Comparison of ENCODE assay signal across 10 cellular contexts in the genomic region with DNA sequence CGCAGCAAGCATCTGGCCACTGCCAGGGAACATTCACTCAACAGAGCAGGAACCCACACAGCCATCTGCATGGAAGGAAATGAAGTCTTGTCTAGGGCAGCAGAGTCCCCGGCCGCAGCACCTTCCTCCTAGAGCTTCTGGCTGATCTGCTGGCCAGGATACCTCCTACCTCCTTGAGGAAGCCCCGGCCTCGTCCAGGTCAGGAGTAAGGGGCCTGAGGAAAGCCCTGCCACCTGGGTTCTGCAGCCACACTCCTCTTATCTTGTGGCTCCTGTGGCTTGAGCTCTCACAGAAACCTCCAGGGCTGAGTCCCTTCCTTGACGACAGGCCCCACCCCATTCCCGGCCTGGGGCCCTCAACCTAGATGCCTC. TPM values are rescaled to one million over a fixed set of nuclear protein-coding genes. Genes with fewer than 3 reads are reported as not detected.
DNase-seq lines count a peak whose midpoint lies in the region; ATAC-seq and TF ChIP-seq lines count a peak whose summit lies in the region.
"Not testable (repeated sequence)": the region's sequence is repeated elsewhere in the genome, so short reads cannot be mapped to it uniquely, and the experiment has no call there.
"Had no signal": no experiment of that assay in that cellular context is flagged by ENCODE, and none has a peak within 500 bp of the region (broad histone marks: within the 10 kb centered on the region; RNA-seq: fewer than 3 reads in every experiment).

No MANE protein-coding gene starts in this region.

- peak; percentile 40 for ATAC-seq in Panc1
- ATAC-seq in activated CD8-positive, alpha-beta memory T cell treated with anti-CD3 and anti-CD28 coated beads, Interleukin-2, amount 10 ng/mL, durations not matched to agents 7 days and 5 days: peak; percentile 12
- ATAC-seq in heart left ventricle: peak in 2 of 4 donors; percentile 8 to 38
- ATAC-seq in upper lobe of left lung (ENCODE audit: low FRiP score in 2 of 2): peak; percentile 1 to 26

- H3K4me2 ChIP-seq in mammary epithelial cell (ENCODE audit: insufficient read depth, low read depth, low read length): not testable (repeated sequence)

- CTCF ChIA-PET in Panc1 (lab: Charles Lee): interaction anchor here (0.6 kb wide), 2 partner anchors 37 to 267 kb away, joined by 4 to 5 read pairs; no protein-coding TSS in a partner anchor
- CTCF ChIA-PET in activated CD8-positive, alpha-beta memory T cell treated with anti-CD3 and anti-CD28 coated beads, Interleukin-2, amount 10 ng/mL, durations not matched to agents 7 days and 5 days (lab: Charles Lee): interaction anchor here (0.8 to 4.7 kb wide), 13 partner anchors 9 to 93 kb away, joined by 3 to 18 read pairs (median 5); no protein-coding TSS in a partner anchor
- CTCF ChIA-PET in mammary epithelial cell (lab: Charles Lee; ENCODE audit: low non-redundant PET): interaction anchor here (0.6 to 0.7 kb wide), 3 partner anchors 12 to 267 kb away, joined by 3 to 7 read pairs (median 7); no protein-coding TSS in a partner anchor

- H3K27me3 ChIP-seq in Panc1 (ENCODE audit: control insufficient read depth, insufficient read depth, low read length); mammary epithelial cell (ENCODE audit: insufficient read depth, low read length); heart left ventricle; mucosa of stomach (ENCODE audit: control insufficient read depth, insufficient read depth, low read length); upper lobe of left lung: not testable (repeated sequence)

- H3K79me2 ChIP-seq in mammary epithelial cell (ENCODE audit: insufficient read depth, low read length): not testable (repeated sequence)

- not testable (repeated sequence) for TF ChIP-seq CTCF in Panc1 (IDR thresholded peaks at IDR 0.05); mammary epithelial cell (conservative IDR thresholded peaks at IDR 0.05 in 1 of 2, IDR thresholded peaks at IDR 0.05 in 1 of 2; ENCODE audit: extremely low read depth in 1 of 2, insufficient read depth in 1 of 2, low read depth in 1 of 2, low read length in 2 of 2); heart left ventricle (IDR thresholded peaks at IDR 0.05); upper lobe of left lung (IDR thresholded peaks at IDR 0.05)

- intact Hi-C loops in Panc1 (cut with micrococcal nuclease; ENCODE audit: unreplicated experiment) (loop anchor here (5.0 kb wide), 1 partner anchor 48 kb away; no protein-coding TSS in a partner anchor), mammary epithelial cell (cut with micrococcal nuclease) (loop anchor here (5.0 kb wide), 1 partner anchor 233 kb away; no protein-coding TSS in a partner anchor), heart left ventricle (cut with DNase I) (loop anchor here in 6 of 10 donors (5.0 to 10.0 kb wide), 6 partner anchors 48 to 238 kb away; no protein-coding TSS in a partner anchor)

- not testable (repeated sequence) for H3K9me3 ChIP-seq in Panc1 (ENCODE audit: control insufficient read depth, insufficient read depth, low read depth, low read length); mammary epithelial cell (replicated peaks; ENCODE audit: insufficient read depth, low read length); heart left ventricle; mucosa of stomach (ENCODE audit: control insufficient read depth, low read length); upper lobe of left lung

- not testable (repeated sequence) for H4K20me1 ChIP-seq in mammary epithelial cell (ENCODE audit: insufficient read depth, low read length)

- H3K27ac ChIP-seq in Panc1 (ENCODE audit: low read length); mammary epithelial cell (ENCODE audit: insufficient read depth, low read depth, low read length): not testable (repeated sequence)
- H3K27ac ChIP-seq in heart left ventricle: peak overlapping the region in 11 of 12 donors; percentile 67 to 88 (median 82)
- H3K27ac ChIP-seq in skin epidermis: peak overlapping the region in 20 of 21 experiments; percentile 21 to 86 (median 78)
- H3K27ac ChIP-seq in upper lobe of left lung: peak overlapping the region; percentile 82 to 91 (median 86)

- not testable (repeated sequence) for H3K4me1 ChIP-seq in Panc1 (ENCODE audit: control insufficient read depth, insufficient read depth, low read length); mammary epithelial cell (ENCODE audit: insufficient read depth, low read length)
- H3K4me1 ChIP-seq in heart left ventricle (peaks cover 0 to 38% (median 9%) of the 10 kb centered on the region in 12 donors), mucosa of stomach (ENCODE audit: control insufficient read depth, insufficient read depth, low read length) (peaks cover 15% of the 10 kb centered on the region), upper lobe of left lung (peaks cover 14 to 34% (median 25%) of the 10 kb centered on the region in 4 donors)

- not testable (repeated sequence) for H3K9ac ChIP-seq in mammary epithelial cell (ENCODE audit: insufficient read depth, low read length)
- H3K9ac ChIP-seq in mucosa of stomach (ENCODE audit: low read length): peak overlapping the region; percentile 62

- not testable (repeated sequence) for BruUV-seq in Panc1 (replicated peaks; lab: Mats Ljungman, UMichigan); mammary epithelial cell (replicated peaks; lab: Mats Ljungman, UMichigan)

- H3K4me3 ChIP-seq in Panc1 (ENCODE audit: low read depth in 2 of 2, low read length in 2 of 2); mammary epithelial cell (replicated peaks in 1 of 3; ENCODE audit: insufficient read depth in 1 of 3, low read depth in 2 of 3, low read length in 3 of 3); mucosa of stomach (ENCODE audit: low read length): not testable (repeated sequence)
- peak overlapping the region in 4 of 12 donors; percentile 35 to 54 (median 49) for H3K4me3 ChIP-seq in heart left ventricle
- H3K4me3 ChIP-seq in skin epidermis: peak overlapping the region in 2 of 7 experiments; percentile 22 to 32
- H3K4me3 ChIP-seq in upper lobe of left lung: peak overlapping the region in 2 of 4 donors; percentile 30 to 36

- H3K27ac Mint-ChIP-seq in activated CD8-positive, alpha-beta memory T cell treated with anti-CD3 and anti-CD28 coated beads, Interleukin-2, amount 10 ng/mL, durations not matched to agents 7 days and 5 days: peak overlapping the region; percentile 96

- 75% methylated on average over 2 of the region's 7 CpGs for WGBS in mammary epithelial cell (ENCODE audit: low coverage, missing lambda C conversion rate)
- 51 to 67% (median 62%) methylated on average over 5 to 7 of the region's 7 CpGs; no CpG with 5 or more reads in 1 of the 4 donors for WGBS in heart left ventricle, 4 donors
- 20 to 46% methylated on average over 1 to 5 of the region's 7 CpGs for WGBS in upper lobe of left lung, 2 donors

- not testable (repeated sequence) for H3K9me3 Mint-ChIP-seq in activated CD8-positive, alpha-beta memory T cell treated with anti-CD3 and anti-CD28 coated beads, Interleukin-2, amount 10 ng/mL, durations not matched to agents 7 days and 5 days (ENCODE audit: low read depth)

- H3K4me3 Mint-ChIP-seq in activated CD8-positive, alpha-beta memory T cell treated with anti-CD3 and anti-CD28 coated beads, Interleukin-2, amount 10 ng/mL, durations not matched to agents 7 days and 5 days: peak overlapping the region; percentile 63

- dilution Hi-C loops in mammary epithelial cell (cut with HindIII; ENCODE audit: low sequenced_read_pairs): not testable (repeated sequence)

- H3K36me3 ChIP-seq in Panc1 (ENCODE audit: control insufficient read depth, insufficient read depth, low read length); mammary epithelial cell (ENCODE audit: insufficient read depth, low read length); mucosa of stomach (ENCODE audit: control insufficient read depth, insufficient read depth, low read length); upper lobe of left lung: not testable (repeated sequence)
- peaks cover 0 to 13% (median 0%) of the 10 kb centered on the region in 9 donors for H3K36me3 ChIP-seq in heart left ventricle

- H2AFZ ChIP-seq in mammary epithelial cell (ENCODE audit: low read depth, low read length): peak overlapping the region; percentile 90

- H3K36me3 Mint-ChIP-seq in activated CD8-positive, alpha-beta memory T cell treated with anti-CD3 and anti-CD28 coated beads, Interleukin-2, amount 10 ng/mL, durations not matched to agents 7 days and 5 days: not testable (repeated sequence)

- not testable (repeated sequence) for H3K27me3 Mint-ChIP-seq in activated CD8-positive, alpha-beta memory T cell treated with anti-CD3 and anti-CD28 coated beads, Interleukin-2, amount 10 ng/mL, durations not matched to agents 7 days and 5 days

- peaks cover 40% of the 10 kb centered on the region for H3K4me1 Mint-ChIP-seq in activated CD8-positive, alpha-beta memory T cell treated with anti-CD3 and anti-CD28 coated beads, Interleukin-2, amount 10 ng/mL, durations not matched to agents 7 days and 5 days

- DNase-seq in GF-D8 (lab: John Stamatoyannopoulos, UW): peak; percentile 30
- not testable (repeated sequence) for DNase-seq in Panc1 (ENCODE audit: low read depth, low spot score); mammary epithelial cell; heart left ventricle; upper lobe of left lung
- peak; percentile 52 for DNase-seq in activated CD8-positive, alpha-beta memory T cell treated with anti-CD3 and anti-CD28 coated beads, Interleukin-2, amount 10 ng/mL, durations not matched to agents 7 days and 5 days

- in situ Hi-C loops in Panc1 (cut with HindIII; ENCODE audit: low pct_unique_long_range_greater_than_20kb, low sequenced_read_pairs): not testable (repeated sequence)
- in situ Hi-C loops in mammary epithelial cell (cut with MboI; ENCODE audit: low sequenced_read_pairs in 2 of 2): loop anchor here in 1 of 2 donors (5.0 kb wide), 1 partner anchor 48 kb away; no protein-coding TSS in a partner anchor

- POLR2A ChIA-PET in Panc1 (lab: Charles Lee): interaction anchor here (0.6 kb wide), 1 partner anchor 27 kb away, joined by 3 read pairs; no protein-coding TSS in a partner anchor

- TF ChIP-seq EP300 in upper lobe of left lung (IDR thresholded peaks at IDR 0.05): not testable (repeated sequence)

- TF ChIP-seq POLR2A in heart left ventricle (IDR thresholded peaks at IDR 0.05); upper lobe of left lung (IDR thresholded peaks at IDR 0.05): not testable (repeated sequence)

RNA-seq across cellular contexts. Expression of a gene that starts 5.3 kb away (rescaled TPM):
- total RNA-seq in Panc1 (2021; ENCODE audit: unreplicated experiment) (not detected), mammary epithelial cell (not detected), heart left ventricle (1 to 10 TPM in 5 of 9 donors, under 1 TPM in 4; 0.42 to 9.8 (median 1.2) TPM), upper lobe of left lung (10 to 100 TPM in 5 of 6 donors, 1 to 10 TPM in 1; 7.1 to 56.6 (median 23.0) TPM)
- polyA plus RNA-seq in Panc1 (2012; ENCODE audit: insufficient read length): not detected
- 1 to 10 TPM; 4.5 to 4.7 TPM for total RNA-seq in activated CD8-positive, alpha-beta memory T cell treated with anti-CD3 and anti-CD28 coated beads, Interleukin-2, amount 10 ng/mL, durations not matched to agents 7 days and 5 days
- polyA plus RNA-seq in mammary epithelial cell (not detected), heart left ventricle (1 to 10 TPM; 1.1 to 1.2 TPM)
- polyA minus RNA-seq in mammary epithelial cell: not detected
- total RNA-seq: neural crest cell had no signal

RNA-seq across cellular contexts. Expression of a gene that starts 13.7 kb away (rescaled TPM):
- total RNA-seq in Panc1 (2021; ENCODE audit: unreplicated experiment): not detected
- not detected for polyA plus RNA-seq in Panc1 (2012; ENCODE audit: insufficient read length)
- under 1 TPM in 1 of 2 experiments, not detected in 1; 0.28 TPM for total RNA-seq in activated CD8-positive, alpha-beta memory T cell treated with anti-CD3 and anti-CD28 coated beads, Interleukin-2, amount 10 ng/mL, durations not matched to agents 7 days and 5 days
- total RNA-seq in mammary epithelial cell: not detected
- not detected for polyA plus RNA-seq in mammary epithelial cell
- not detected for polyA minus RNA-seq in mammary epithelial cell
- under 1 TPM in 2 of 9 donors, not detected in 7; 0.13 to 0.16 TPM for total RNA-seq in heart left ventricle
- not detected for polyA plus RNA-seq in heart left ventricle
- total RNA-seq in upper lobe of left lung: 1 to 10 TPM in 1 of 6 donors, under 1 TPM in 3, not detected in 2; 0.15 to 1.0 (median 0.30) TPM
- total RNA-seq: ascending aorta, neural crest cell had no signal

RNA-seq across cellular contexts. Expression of a gene that starts 21.7 kb away (rescaled TPM):
- total RNA-seq in Panc1 (2021; ENCODE audit: unreplicated experiment) (not detected), mammary epithelial cell (not detected), heart left ventricle (not detected), upper lobe of left lung (not detected)
- polyA plus RNA-seq in Panc1 (2012; ENCODE audit: insufficient read length): not detected
- not detected for total RNA-seq in activated CD8-positive, alpha-beta memory T cell treated with anti-CD3 and anti-CD28 coated beads, Interleukin-2, amount 10 ng/mL, durations not matched to agents 7 days and 5 days
- polyA plus RNA-seq in mammary epithelial cell (not detected), heart left ventricle (not detected)
- not detected for polyA minus RNA-seq in mammary epithelial cell
- total RNA-seq: ascending aorta, neural crest cell had no signal

RNA-seq across cellular contexts. Expression of a gene that starts 25.6 kb away (rescaled TPM):
- total RNA-seq in Panc1 (2021; ENCODE audit: unreplicated experiment): 31.8 TPM
- polyA plus RNA-seq in Panc1 (2012; ENCODE audit: insufficient read length): 42.0 TPM
- total RNA-seq in activated CD8-positive, alpha-beta memory T cell treated with anti-CD3 and anti-CD28 coated beads, Interleukin-2, amount 10 ng/mL, durations not matched to agents 7 days and 5 days: 10 to 100 TPM; 47.7 to 51.2 TPM
- 100 to 1,000 TPM in 1 of 2 donors, 10 to 100 TPM in 1; 88.2 to 120 TPM for total RNA-seq in mammary epithelial cell
- polyA plus RNA-seq in mammary epithelial cell: 57.1 TPM
- 154 TPM for polyA minus RNA-seq in mammary epithelial cell
- 10 to 100 TPM; 64.6 to 92.2 (median 86.8) TPM for total RNA-seq in heart left ventricle
- polyA plus RNA-seq in heart left ventricle: 10 to 100 TPM; 65.3 to 81.5 TPM
- total RNA-seq in upper lobe of left lung: 100 to 1,000 TPM in 3 of 6 donors, 10 to 100 TPM in 3; 54.6 to 276 (median 98.3) TPM

RNA-seq across cellular contexts. Expression of a gene that starts 29.0 kb away (rescaled TPM):
- total RNA-seq in Panc1 (2021; ENCODE audit: unreplicated experiment) (8.4 TPM), mammary epithelial cell (10 to 100 TPM in 1 of 2 donors, 1 to 10 TPM in 1; 9.7 to 10.1 TPM), heart left ventricle (10 to 100 TPM in 2 of 9 donors, 1 to 10 TPM in 7; 4.4 to 11.9 (median 8.8) TPM), upper lobe of left lung (10 to 100 TPM in 4 of 6 donors, 1 to 10 TPM in 2; 4.4 to 13.2 (median 12.1) TPM)
- 7.3 TPM for polyA plus RNA-seq in Panc1 (2012; ENCODE audit: insufficient read length)
- 10 to 100 TPM; 14.8 to 20.8 TPM for total RNA-seq in activated CD8-positive, alpha-beta memory T cell treated with anti-CD3 and anti-CD28 coated beads, Interleukin-2, amount 10 ng/mL, durations not matched to agents 7 days and 5 days
- polyA plus RNA-seq in mammary epithelial cell (14.6 TPM), heart left ventricle (10 to 100 TPM in 1 of 2 donors, 1 to 10 TPM in 1; 8.3 to 10.7 TPM)
- 6.5 TPM for polyA minus RNA-seq in mammary epithelial cell
